In genomic region chr6:69953491-69953890, GRCh38 we compare ENCODE assay signal across 25 cellular contexts.
A peak's percentile ranks its signal among the peaks of the same experiment; 100 is the strongest.
DNase-seq lines count a peak whose midpoint lies in the region; ATAC-seq and TF ChIP-seq lines count a peak whose summit lies in the region.
"Had no signal": no experiment of that assay in that cellular context is flagged by ENCODE, and none has a peak within 500 bp of the region (broad histone marks: within the 10 kb centered on the region; RNA-seq: fewer than 3 reads in every experiment).

No MANE protein-coding gene starts in this region.

- peaks cover 32% of the 10 kb centered on the region for H3K4me1 Mint-ChIP-seq in brain
- H3K4me1 Mint-ChIP-seq: activated naive CD8-positive, alpha-beta T cell treated with anti-CD3 and anti-CD28 coated beads, Interleukin-2, amount 10 ng/mL, durations not matched to agents 7 days and 5 days; neural crest cell had no signal

- peak overlapping the region; percentile 9 for H3K27ac ChIP-seq in skeletal muscle tissue (ENCODE audit: low read depth, low read length)
- H3K27ac ChIP-seq: brain microvascular endothelial cell, tibial artery, WERI-Rb-1 had no signal

- ATAC-seq in Right ventricle myocardium superior (ENCODE audit: poor library complexity) (peak; percentile 63), Right ventricle myocardium inferior (no peak), HG02870 (IDR thresholded peaks at IDR 0.05; ENCODE audit: unreplicated experiment) (no peak), HG02623 (IDR thresholded peaks at IDR 0.05; ENCODE audit: unreplicated experiment) (no peak), HG03139 (IDR thresholded peaks at IDR 0.05; ENCODE audit: unreplicated experiment) (no peak)
- ATAC-seq: Panc1; stimulated activated naive CD8-positive, alpha-beta T cell treated with anti-CD3 and anti-CD28 coated beads, Interleukin-15, Interleukin-2, amounts not matched to agents 100 U/mL and 50 U/mL, for 24 hours had no signal

- H3K27ac Mint-ChIP-seq in brain: peak overlapping the region in 4 of 5 experiments; percentile 51 to 87 (median 78)
- H3K27ac Mint-ChIP-seq: activated naive CD8-positive, alpha-beta T cell treated with anti-CD3 and anti-CD28 coated beads, Interleukin-2, amount 10 ng/mL, durations not matched to agents 7 days and 5 days; activated T-helper 2 cell treated with anti-CD3 and anti-CD28 coated beads, Interferon-gamma antibody, Interleukin-2, Interleukin-4, amounts not matched to agents 10 μg/mL and 5 μg/mL and 100 μg/mL, durations not matched to agents 14 hours and 24 hours and 36 hours had no signal

- no peaks in the 10 kb centered on the region for H3K9me3 Mint-ChIP-seq in brain
- H3K9me3 Mint-ChIP-seq: activated naive CD8-positive, alpha-beta T cell treated with anti-CD3 and anti-CD28 coated beads, Interleukin-2, amount 10 ng/mL, durations not matched to agents 7 days and 5 days; activated T-helper 2 cell treated with anti-CD3 and anti-CD28 coated beads, Interferon-gamma antibody, Interleukin-2, Interleukin-4, amounts not matched to agents 10 μg/mL and 5 μg/mL and 100 μg/mL, durations not matched to agents 14 hours and 24 hours and 36 hours; neural crest cell had no signal

- peaks cover 2 to 6% (median 3%) of the 10 kb centered on the region in 3 donors for H3K4me1 ChIP-seq in skeletal muscle tissue (ENCODE audit: control insufficient read depth in 3 of 3, insufficient read depth in 3 of 3, low read length in 3 of 3)
- H3K4me1 ChIP-seq: HAP-1, tibial artery had no signal

- peaks cover 3% of the 10 kb centered on the region for H3K27me3 Mint-ChIP-seq in brain

- no peaks in the 10 kb centered on the region for H3K36me3 ChIP-seq in skeletal muscle tissue (ENCODE audit: control insufficient read depth in 3 of 3, insufficient read depth in 3 of 3, low read length in 3 of 3)
- H3K36me3 ChIP-seq: brain microvascular endothelial cell, HAP-1, tibial artery, WERI-Rb-1 had no signal

- no peak overlapping the region for H3K4me3 ChIP-seq in skeletal muscle tissue (ENCODE audit: low read length in 3 of 3)
- H3K4me3 ChIP-seq: HAP-1, tibial artery had no signal

- intact Hi-C loops in Right ventricle myocardium superior (cut with DNase I) (no loop called here), Right ventricle myocardium inferior (cut with DNase I) (no loop called here)

- H3K27me3 ChIP-seq in skeletal muscle tissue (ENCODE audit: control insufficient read depth in 3 of 3, insufficient read depth in 3 of 3, low read length in 3 of 3): no peaks in the 10 kb centered on the region
- H3K27me3 ChIP-seq: brain microvascular endothelial cell, tibial artery had no signal

- no peaks in the 10 kb centered on the region for H3K9me3 ChIP-seq in skeletal muscle tissue (ENCODE audit: control insufficient read depth in 3 of 3, low read length in 3 of 3)
- H3K9me3 ChIP-seq: HAP-1, tibial artery had no signal

- H3K9ac ChIP-seq in skeletal muscle tissue (ENCODE audit: low read depth in 1 of 3, low read length in 3 of 3): no peak overlapping the region

- DNase-seq in Right ventricle myocardium superior: no peak
- no peak for DNase-seq in Right ventricle myocardium inferior (ENCODE audit: missing footprints)
- peak; percentile 81 for DNase-seq in NCI-H2171 (lab: John Stamatoyannopoulos, UW)
- DNase-seq: activated CD4-positive, alpha-beta T cell treated with anti-CD3 and anti-CD28 coated beads, Interleukin-2, amount 50 U/mL, for 1 hour; activated CD8-positive, alpha-beta memory T cell treated with anti-CD3 and anti-CD28 coated beads, Interleukin-2, amount 50 U/mL, for 4 hours; activated naive CD8-positive, alpha-beta T cell treated with anti-CD3 and anti-CD28 coated beads, Interleukin-2, amount 10 ng/mL, durations not matched to agents 7 days and 5 days; brain microvascular endothelial cell; cortex of kidney; Kasumi-1; NCI-H146; small intestine; stimulated activated CD4-positive, alpha-beta T cell treated with anti-CD3 and anti-CD28 coated beads, Interleukin-2, amount 100 ng/mL, for 48 hours; stimulated activated naive CD8-positive, alpha-beta T cell treated with anti-CD3 and anti-CD28 coated beads, Interleukin-15, Interleukin-2, amounts not matched to agents 100 U/mL and 50 U/mL, for 24 hours; T-helper 2 cell; tibial artery; WERI-Rb-1 had no signal

- H3K4me3 Mint-ChIP-seq in brain: peak overlapping the region in 2 of 5 experiments; percentile 22 to 51
- H3K4me3 Mint-ChIP-seq: activated naive CD8-positive, alpha-beta T cell treated with anti-CD3 and anti-CD28 coated beads, Interleukin-2, amount 10 ng/mL, durations not matched to agents 7 days and 5 days; neural crest cell had no signal

- TF ChIP-seq CTCF in brain (conservative IDR thresholded peaks at IDR 0.05): no peak

- H3K36me3 Mint-ChIP-seq in brain: no peaks in the 10 kb centered on the region
- H3K36me3 Mint-ChIP-seq: activated naive CD8-positive, alpha-beta T cell treated with anti-CD3 and anti-CD28 coated beads, Interleukin-2, amount 10 ng/mL, durations not matched to agents 7 days and 5 days had no signal
